Comparison of ENCODE assay signal across 1 cellular context in the genomic region with DNA sequence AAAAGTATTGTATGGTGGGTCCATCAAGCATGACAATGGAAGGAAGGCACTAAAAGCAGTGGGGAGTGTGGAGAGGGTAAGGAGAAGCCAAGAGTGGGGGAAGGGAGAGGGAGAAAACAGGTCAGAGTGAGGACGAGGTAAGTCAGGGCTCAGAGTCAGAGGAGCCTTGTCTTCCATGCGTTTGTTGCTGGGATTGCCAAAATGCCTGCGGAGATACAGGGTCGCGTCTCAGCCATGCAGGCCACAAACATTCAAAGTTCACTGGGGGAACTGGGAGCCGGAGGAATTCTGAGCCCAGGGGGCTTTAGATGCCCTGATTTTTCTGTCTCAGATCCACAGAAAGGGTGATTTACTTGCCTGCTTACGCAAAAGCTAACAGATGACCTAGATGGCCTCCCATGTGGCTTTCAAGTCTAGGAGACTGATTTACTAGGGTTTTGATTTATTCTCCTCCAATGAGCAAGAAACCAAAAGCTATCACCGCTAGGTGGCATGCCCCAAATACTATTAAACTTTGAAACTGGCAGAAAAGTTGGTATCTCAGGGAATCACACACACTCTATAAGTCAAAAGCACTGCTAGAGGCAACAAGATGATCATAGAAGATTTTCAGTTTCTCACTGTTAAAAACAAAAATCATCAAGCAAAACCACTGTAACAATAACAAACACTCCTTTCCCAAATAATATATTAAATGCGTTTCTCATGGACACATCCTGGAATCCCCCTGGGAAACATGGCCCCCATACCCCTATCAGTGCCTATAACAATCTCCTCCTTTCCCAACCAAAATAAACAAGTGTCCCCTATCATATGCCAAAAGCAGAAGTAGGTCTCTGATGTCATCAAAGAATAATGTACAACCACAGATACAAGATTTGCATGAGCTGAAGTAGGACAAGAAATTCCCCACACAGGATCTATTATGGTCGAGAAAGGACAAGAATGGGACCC.
TF ChIP-seq lines count a peak whose summit lies in the region.

No MANE protein-coding gene starts in this region.

TF ChIP-seq in GM12878, 131 proteins besides CTCF, POLR2A, EP300 and RAD21 (continued from another document and continues in another):
- TF ChIP-seq, protein P1, sequence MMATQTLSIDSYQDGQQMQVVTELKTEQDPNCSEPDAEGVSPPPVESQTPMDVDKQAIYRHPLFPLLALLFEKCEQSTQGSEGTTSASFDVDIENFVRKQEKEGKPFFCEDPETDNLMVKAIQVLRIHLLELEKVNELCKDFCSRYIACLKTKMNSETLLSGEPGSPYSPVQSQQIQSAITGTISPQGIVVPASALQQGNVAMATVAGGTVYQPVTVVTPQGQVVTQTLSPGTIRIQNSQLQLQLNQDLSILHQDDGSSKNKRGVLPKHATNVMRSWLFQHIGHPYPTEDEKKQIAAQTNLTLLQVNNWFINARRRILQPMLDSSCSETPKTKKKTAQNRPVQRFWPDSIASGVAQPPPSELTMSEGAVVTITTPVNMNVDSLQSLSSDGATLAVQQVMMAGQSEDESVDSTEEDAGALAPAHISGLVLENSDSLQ (IDR thresholded peaks at IDR 0.05): 0 out of 2 replicates have a peak, but pooled peaks have one; percentile 7
- TF ChIP-seq CBX5 (IDR thresholded peaks at IDR 0.05; ENCODE audit: low read depth): 0 out of 2 replicates have a peak, but pooled peaks have one; percentile 59
- peak; percentile 72 for TF ChIP-seq FOXM1 (IDR thresholded peaks at IDR 0.05; ENCODE audit: low read depth, low read length)
- 0 out of 2 replicates have a peak, but pooled peaks have one; percentile 51 for TF ChIP-seq DPF2 (IDR thresholded peaks at IDR 0.05)
- peak; percentile 93 for TF ChIP-seq POU2F2 (IDR thresholded peaks at IDR 0.05; ENCODE audit: borderline replicate concordance, low read depth, low read length)
- peak; percentile 28; the same call in 1 of the 2 replicates for TF ChIP-seq RB1 (IDR thresholded peaks at IDR 0.05; ENCODE audit: borderline replicate concordance)
- peak; percentile 88 for TF ChIP-seq MEF2B (IDR thresholded peaks at IDR 0.05; ENCODE audit: partially characterized antibody, poor library complexity, severe bottlenecking)
- TF ChIP-seq, protein P2, sequence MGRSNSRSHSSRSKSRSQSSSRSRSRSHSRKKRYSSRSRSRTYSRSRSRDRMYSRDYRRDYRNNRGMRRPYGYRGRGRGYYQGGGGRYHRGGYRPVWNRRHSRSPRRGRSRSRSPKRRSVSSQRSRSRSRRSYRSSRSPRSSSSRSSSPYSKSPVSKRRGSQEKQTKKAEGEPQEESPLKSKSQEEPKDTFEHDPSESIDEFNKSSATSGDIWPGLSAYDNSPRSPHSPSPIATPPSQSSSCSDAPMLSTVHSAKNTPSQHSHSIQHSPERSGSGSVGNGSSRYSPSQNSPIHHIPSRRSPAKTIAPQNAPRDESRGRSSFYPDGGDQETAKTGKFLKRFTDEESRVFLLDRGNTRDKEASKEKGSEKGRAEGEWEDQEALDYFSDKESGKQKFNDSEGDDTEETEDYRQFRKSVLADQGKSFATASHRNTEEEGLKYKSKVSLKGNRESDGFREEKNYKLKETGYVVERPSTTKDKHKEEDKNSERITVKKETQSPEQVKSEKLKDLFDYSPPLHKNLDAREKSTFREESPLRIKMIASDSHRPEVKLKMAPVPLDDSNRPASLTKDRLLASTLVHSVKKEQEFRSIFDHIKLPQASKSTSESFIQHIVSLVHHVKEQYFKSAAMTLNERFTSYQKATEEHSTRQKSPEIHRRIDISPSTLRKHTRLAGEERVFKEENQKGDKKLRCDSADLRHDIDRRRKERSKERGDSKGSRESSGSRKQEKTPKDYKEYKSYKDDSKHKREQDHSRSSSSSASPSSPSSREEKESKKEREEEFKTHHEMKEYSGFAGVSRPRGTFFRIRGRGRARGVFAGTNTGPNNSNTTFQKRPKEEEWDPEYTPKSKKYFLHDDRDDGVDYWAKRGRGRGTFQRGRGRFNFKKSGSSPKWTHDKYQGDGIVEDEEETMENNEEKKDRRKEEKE (IDR thresholded peaks at IDR 0.05): no peak
- TF ChIP-seq SIN3A (IDR thresholded peaks at IDR 0.05; ENCODE audit: low read depth, low read length): no peak
- TF ChIP-seq RUNX3 (IDR thresholded peaks at IDR 0.05; ENCODE audit: low read length): peak; percentile 82
- 0 out of 2 replicates have a peak, but pooled peaks have one; percentile 28 for TF ChIP-seq YY1 (IDR thresholded peaks at IDR 0.05; ENCODE audit: low read depth, low read length)
- peak; percentile 83; the same call in 1 of the 2 replicates for TF ChIP-seq SMC3 (IDR thresholded peaks at IDR 0.05; ENCODE audit: borderline replicate concordance, low read length)
- TF ChIP-seq, protein P3, sequence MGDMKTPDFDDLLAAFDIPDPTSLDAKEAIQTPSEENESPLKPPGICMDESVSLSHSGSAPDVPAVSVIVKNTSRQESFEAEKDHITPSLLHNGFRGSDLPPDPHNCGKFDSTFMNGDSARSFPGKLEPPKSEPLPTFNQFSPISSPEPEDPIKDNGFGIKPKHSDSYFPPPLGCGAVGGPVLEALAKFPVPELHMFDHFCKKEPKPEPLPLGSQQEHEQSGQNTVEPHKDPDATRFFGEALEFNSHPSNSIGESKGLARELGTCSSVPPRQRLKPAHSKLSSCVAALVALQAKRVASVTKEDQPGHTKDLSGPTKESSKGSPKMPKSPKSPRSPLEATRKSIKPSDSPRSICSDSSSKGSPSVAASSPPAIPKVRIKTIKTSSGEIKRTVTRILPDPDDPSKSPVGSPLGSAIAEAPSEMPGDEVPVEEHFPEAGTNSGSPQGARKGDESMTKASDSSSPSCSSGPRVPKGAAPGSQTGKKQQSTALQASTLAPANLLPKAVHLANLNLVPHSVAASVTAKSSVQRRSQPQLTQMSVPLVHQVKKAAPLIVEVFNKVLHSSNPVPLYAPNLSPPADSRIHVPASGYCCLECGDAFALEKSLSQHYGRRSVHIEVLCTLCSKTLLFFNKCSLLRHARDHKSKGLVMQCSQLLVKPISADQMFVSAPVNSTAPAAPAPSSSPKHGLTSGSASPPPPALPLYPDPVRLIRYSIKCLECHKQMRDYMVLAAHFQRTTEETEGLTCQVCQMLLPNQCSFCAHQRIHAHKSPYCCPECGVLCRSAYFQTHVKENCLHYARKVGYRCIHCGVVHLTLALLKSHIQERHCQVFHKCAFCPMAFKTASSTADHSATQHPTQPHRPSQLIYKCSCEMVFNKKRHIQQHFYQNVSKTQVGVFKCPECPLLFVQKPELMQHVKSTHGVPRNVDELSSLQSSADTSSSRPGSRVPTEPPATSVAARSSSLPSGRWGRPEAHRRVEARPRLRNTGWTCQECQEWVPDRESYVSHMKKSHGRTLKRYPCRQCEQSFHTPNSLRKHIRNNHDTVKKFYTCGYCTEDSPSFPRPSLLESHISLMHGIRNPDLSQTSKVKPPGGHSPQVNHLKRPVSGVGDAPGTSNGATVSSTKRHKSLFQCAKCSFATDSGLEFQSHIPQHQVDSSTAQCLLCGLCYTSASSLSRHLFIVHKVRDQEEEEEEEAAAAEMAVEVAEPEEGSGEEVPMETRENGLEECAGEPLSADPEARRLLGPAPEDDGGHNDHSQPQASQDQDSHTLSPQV (IDR thresholded peaks at IDR 0.05): no peak
- peak; percentile 84 for TF ChIP-seq NBN (IDR thresholded peaks at IDR 0.05)
- TF ChIP-seq, protein P4, sequence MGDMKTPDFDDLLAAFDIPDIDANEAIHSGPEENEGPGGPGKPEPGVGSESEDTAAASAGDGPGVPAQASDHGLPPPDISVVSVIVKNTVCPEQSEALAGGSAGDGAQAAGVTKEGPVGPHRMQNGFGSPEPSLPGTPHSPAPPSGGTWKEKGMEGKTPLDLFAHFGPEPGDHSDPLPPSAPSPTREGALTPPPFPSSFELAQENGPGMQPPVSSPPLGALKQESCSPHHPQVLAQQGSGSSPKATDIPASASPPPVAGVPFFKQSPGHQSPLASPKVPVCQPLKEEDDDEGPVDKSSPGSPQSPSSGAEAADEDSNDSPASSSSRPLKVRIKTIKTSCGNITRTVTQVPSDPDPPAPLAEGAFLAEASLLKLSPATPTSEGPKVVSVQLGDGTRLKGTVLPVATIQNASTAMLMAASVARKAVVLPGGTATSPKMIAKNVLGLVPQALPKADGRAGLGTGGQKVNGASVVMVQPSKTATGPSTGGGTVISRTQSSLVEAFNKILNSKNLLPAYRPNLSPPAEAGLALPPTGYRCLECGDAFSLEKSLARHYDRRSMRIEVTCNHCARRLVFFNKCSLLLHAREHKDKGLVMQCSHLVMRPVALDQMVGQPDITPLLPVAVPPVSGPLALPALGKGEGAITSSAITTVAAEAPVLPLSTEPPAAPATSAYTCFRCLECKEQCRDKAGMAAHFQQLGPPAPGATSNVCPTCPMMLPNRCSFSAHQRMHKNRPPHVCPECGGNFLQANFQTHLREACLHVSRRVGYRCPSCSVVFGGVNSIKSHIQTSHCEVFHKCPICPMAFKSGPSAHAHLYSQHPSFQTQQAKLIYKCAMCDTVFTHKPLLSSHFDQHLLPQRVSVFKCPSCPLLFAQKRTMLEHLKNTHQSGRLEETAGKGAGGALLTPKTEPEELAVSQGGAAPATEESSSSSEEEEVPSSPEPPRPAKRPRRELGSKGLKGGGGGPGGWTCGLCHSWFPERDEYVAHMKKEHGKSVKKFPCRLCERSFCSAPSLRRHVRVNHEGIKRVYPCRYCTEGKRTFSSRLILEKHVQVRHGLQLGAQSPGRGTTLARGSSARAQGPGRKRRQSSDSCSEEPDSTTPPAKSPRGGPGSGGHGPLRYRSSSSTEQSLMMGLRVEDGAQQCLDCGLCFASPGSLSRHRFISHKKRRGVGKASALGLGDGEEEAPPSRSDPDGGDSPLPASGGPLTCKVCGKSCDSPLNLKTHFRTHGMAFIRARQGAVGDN (IDR thresholded peaks at IDR 0.05): peak; percentile 24; the same call in 1 of the 2 replicates
- TF ChIP-seq JUND (IDR thresholded peaks at IDR 0.05; ENCODE audit: low read depth, low read length): no peak
- TF ChIP-seq, protein P5, sequence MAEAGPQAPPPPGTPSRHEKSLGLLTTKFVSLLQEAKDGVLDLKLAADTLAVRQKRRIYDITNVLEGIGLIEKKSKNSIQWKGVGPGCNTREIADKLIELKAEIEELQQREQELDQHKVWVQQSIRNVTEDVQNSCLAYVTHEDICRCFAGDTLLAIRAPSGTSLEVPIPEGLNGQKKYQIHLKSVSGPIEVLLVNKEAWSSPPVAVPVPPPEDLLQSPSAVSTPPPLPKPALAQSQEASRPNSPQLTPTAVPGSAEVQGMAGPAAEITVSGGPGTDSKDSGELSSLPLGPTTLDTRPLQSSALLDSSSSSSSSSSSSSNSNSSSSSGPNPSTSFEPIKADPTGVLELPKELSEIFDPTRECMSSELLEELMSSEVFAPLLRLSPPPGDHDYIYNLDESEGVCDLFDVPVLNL (IDR thresholded peaks at IDR 0.05; ENCODE audit: low read depth, low read length): no peak
- peak; percentile 64; the same call in 1 of the 2 replicates for TF ChIP-seq MTA2 (IDR thresholded peaks at IDR 0.05; ENCODE audit: low read depth)
- TF ChIP-seq, protein P6, sequence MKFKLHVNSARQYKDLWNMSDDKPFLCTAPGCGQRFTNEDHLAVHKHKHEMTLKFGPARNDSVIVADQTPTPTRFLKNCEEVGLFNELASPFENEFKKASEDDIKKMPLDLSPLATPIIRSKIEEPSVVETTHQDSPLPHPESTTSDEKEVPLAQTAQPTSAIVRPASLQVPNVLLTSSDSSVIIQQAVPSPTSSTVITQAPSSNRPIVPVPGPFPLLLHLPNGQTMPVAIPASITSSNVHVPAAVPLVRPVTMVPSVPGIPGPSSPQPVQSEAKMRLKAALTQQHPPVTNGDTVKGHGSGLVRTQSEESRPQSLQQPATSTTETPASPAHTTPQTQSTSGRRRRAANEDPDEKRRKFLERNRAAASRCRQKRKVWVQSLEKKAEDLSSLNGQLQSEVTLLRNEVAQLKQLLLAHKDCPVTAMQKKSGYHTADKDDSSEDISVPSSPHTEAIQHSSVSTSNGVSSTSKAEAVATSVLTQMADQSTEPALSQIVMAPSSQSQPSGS (IDR thresholded peaks at IDR 0.05; ENCODE audit: low read length): peak; percentile 85
- TF ChIP-seq NFIC (IDR thresholded peaks at IDR 0.05; ENCODE audit: low read depth, low read length): peak; percentile 78
- no peak for TF ChIP-seq NR2C1 (IDR thresholded peaks at IDR 0.05)
- TF ChIP-seq HDGF (IDR thresholded peaks at IDR 0.05): peak; percentile 24; the same call in 1 of the 2 replicates
- 0 out of 2 replicates have a peak, but pooled peaks have one; percentile 50 for TF ChIP-seq MTA3 (IDR thresholded peaks at IDR 0.05; ENCODE audit: borderline replicate concordance, low read length)
- TF ChIP-seq BHLHE40 (IDR thresholded peaks at IDR 0.05; ENCODE audit: borderline replicate concordance in 1 of 2, low read depth in 2 of 2, low read length in 1 of 2): peak in 1 of 2 experiments; percentile 28; a peak in 1 of 4 replicates
- no peak; the same call in 1 of the 2 replicates for TF ChIP-seq MEF2A (IDR thresholded peaks at IDR 0.05; ENCODE audit: insufficient read depth, low read depth, low read length)
- peak; percentile 94 to 95 for TF ChIP-seq IKZF2 (IDR thresholded peaks at IDR 0.05)
- TF ChIP-seq, protein P7, sequence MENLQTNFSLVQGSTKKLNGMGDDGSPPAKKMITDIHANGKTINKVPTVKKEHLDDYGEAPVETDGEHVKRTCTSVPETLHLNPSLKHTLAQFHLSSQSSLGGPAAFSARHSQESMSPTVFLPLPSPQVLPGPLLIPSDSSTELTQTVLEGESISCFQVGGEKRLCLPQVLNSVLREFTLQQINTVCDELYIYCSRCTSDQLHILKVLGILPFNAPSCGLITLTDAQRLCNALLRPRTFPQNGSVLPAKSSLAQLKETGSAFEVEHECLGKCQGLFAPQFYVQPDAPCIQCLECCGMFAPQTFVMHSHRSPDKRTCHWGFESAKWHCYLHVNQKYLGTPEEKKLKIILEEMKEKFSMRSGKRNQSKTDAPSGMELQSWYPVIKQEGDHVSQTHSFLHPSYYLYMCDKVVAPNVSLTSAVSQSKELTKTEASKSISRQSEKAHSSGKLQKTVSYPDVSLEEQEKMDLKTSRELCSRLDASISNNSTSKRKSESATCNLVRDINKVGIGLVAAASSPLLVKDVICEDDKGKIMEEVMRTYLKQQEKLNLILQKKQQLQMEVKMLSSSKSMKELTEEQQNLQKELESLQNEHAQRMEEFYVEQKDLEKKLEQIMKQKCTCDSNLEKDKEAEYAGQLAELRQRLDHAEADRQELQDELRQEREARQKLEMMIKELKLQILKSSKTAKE (IDR thresholded peaks at IDR 0.05; ENCODE audit: low read depth, poor library complexity, severe bottlenecking): peak; percentile 71
- TF ChIP-seq STAT3 (IDR thresholded peaks at IDR 0.05; ENCODE audit: low read depth, low read length): 0 out of 2 replicates have a peak, but pooled peaks have one; percentile 61
- TF ChIP-seq, protein P8, sequence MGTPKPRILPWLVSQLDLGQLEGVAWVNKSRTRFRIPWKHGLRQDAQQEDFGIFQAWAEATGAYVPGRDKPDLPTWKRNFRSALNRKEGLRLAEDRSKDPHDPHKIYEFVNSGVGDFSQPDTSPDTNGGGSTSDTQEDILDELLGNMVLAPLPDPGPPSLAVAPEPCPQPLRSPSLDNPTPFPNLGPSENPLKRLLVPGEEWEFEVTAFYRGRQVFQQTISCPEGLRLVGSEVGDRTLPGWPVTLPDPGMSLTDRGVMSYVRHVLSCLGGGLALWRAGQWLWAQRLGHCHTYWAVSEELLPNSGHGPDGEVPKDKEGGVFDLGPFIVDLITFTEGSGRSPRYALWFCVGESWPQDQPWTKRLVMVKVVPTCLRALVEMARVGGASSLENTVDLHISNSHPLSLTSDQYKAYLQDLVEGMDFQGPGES (IDR thresholded peaks at IDR 0.05): no peak
